In genomic region chr6:120913519-120913918, GRCh38 we compare ENCODE assay signal across 24 cellular contexts.
"Had no signal": no experiment of that assay in that cellular context is flagged by ENCODE, and none has a peak within 500 bp of the region (broad histone marks: within the 10 kb centered on the region; RNA-seq: fewer than 3 reads in every experiment).

No MANE protein-coding gene starts in this region.

- DNase-seq: colonic mucosa; cortex of kidney; effector CD8-positive, alpha-beta T cell; effector memory CD8-positive, alpha-beta T cell; endodermal cell; erythroblast; esophagus squamous epithelium; foreskin fibroblast; foreskin melanocyte; gastrocnemius medialis; glutamatergic neuron; head of caudate nucleus; heart right ventricle; hippocampal formation; left cardiac atrium; left lung; left ventricle myocardium superior; lower lobe of right lung; mesenchymal stem cell; mucosa of descending colon; naive B cell had no signal

- FAIRE-seq: keratinocyte had no signal

- ATAC-seq: effector memory CD8-positive, alpha-beta T cell; esophagus mucosa; gastrocnemius medialis; heart right ventricle; left cardiac atrium; left lung; left ventricle myocardium superior; lower lobe of right lung; mucosa of descending colon had no signal

- H3K27me3 ChIP-seq: colonic mucosa, esophagus squamous epithelium, gastrocnemius medialis, heart right ventricle, left lung had no signal

- H3K4me1 ChIP-seq: colonic mucosa, esophagus squamous epithelium, gastrocnemius medialis, heart right ventricle, left lung, lower lobe of right lung had no signal

- H3K27ac ChIP-seq: colonic mucosa, epithelial cell of prostate, esophagus squamous epithelium, gastrocnemius medialis, heart right ventricle, left lung, lower lobe of right lung had no signal

- H3K9me3 ChIP-seq: colonic mucosa, esophagus squamous epithelium, gastrocnemius medialis, left lung, lower lobe of right lung, mucosa of descending colon had no signal

- H3K36me3 ChIP-seq: colonic mucosa, esophagus squamous epithelium, gastrocnemius medialis, heart right ventricle, left lung, lower lobe of right lung had no signal

- H3K4me3 ChIP-seq: colonic mucosa, esophagus squamous epithelium, gastrocnemius medialis, heart right ventricle, left lung, lower lobe of right lung, mucosa of descending colon had no signal
